22 cellular contexts compared by ENCODE assay signal in the genomic region with DNA sequence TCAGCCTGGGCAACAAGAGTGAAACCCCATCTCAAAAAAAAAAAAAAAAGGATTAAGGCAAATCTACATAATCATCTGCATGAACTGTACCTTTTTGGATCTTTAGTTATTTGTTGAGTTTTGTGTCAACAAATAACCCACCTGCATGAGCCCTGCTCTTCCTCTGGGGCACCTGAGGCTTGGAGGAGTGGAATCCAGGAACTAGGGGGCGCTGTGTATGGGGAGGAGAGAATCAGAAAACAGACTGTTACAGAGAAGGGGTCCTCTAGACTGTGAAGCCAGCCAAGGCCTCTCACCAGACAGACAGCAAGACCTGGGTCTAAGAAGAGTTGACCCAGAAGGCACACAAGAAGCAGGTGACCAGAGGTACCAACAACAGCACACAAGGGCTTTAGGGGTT.
DNase-seq lines count a peak whose midpoint lies in the region; ATAC-seq, FAIRE-seq and TF ChIP-seq lines count a peak whose summit lies in the region.
"Had no signal": no experiment of that assay in that cellular context is flagged by ENCODE, and none has a peak within 500 bp of the region (broad histone marks: within the 10 kb centered on the region; RNA-seq: fewer than 3 reads in every experiment).

No MANE protein-coding gene starts in this region.

- no peak for FAIRE-seq in GM12891 (lab: Jason Lieb, UNC)
- FAIRE-seq: G401.6 had no signal

- H3K9me2 ChIP-seq in SK-N-SH: no peaks in the 10 kb centered on the region

- H3K9me3 Mint-ChIP-seq in chondrocyte (ENCODE audit: low read depth) (no peaks in the 10 kb centered on the region), neural crest cell (no peaks in the 10 kb centered on the region)
- no peaks in the 10 kb centered on the region for H3K9me3 Mint-ChIP-seq in natural killer cell treated with Interleukin-12 subunit alpha and Interleukin-12 subunit beta and Interleukin-15 and Interleukin-18, amount 100 ng/mL, for 72 hours
- H3K9me3 Mint-ChIP-seq: CD8-positive, alpha-beta T cell; T-helper 2 cell treated with Interferon-gamma antibody and Interleukin-4, amounts not matched to agents 5 μg/mL and 100 μg/mL, for 36 hours had no signal

- DNase-seq in SK-N-SH (no peak), NB4 (ENCODE audit: low read depth) (peak; percentile 1), chondrocyte (ENCODE audit: low spot score) (no peak), neural crest cell (ENCODE audit: low read depth, low spot score) (no peak), GM12891 (ENCODE audit: insufficient read length, low spot score) (no peak), NCI-H1930 (lab: John Stamatoyannopoulos, UW) (no peak)
- no peak for DNase-seq in natural killer cell treated with Interleukin-12 subunit alpha and Interleukin-12 subunit beta and Interleukin-15 and Interleukin-18, amount 100 ng/mL, for 72 hours (ENCODE audit: low spot score)
- DNase-seq: ACHN; activated CD4-positive, alpha-beta T cell treated with anti-CD3 and anti-CD28 coated beads for 48 hours; activated CD8-positive, alpha-beta memory T cell treated with anti-CD3 and anti-CD28 coated beads, Interleukin-2, amount 50 U/mL, for 4 hours; aorta; CD8-positive, alpha-beta T cell; cortex of kidney; heart left ventricle; sigmoid colon; stimulated activated CD4-positive, alpha-beta T cell treated with anti-CD3 and anti-CD28 coated beads, Interleukin-1b, Interleukin-23, amount 100 ng/mL, for 48 hours had no signal

- H3K4me3 Mint-ChIP-seq in chondrocyte (ENCODE audit: unreplicated experiment) (no peak overlapping the region), neural crest cell (no peak overlapping the region)
- H3K4me3 Mint-ChIP-seq in natural killer cell treated with Interleukin-12 subunit alpha and Interleukin-12 subunit beta and Interleukin-15 and Interleukin-18, amount 100 ng/mL, for 72 hours: no peak overlapping the region
- H3K4me3 Mint-ChIP-seq: CD8-positive, alpha-beta T cell; T-helper 2 cell treated with Interferon-gamma antibody and Interleukin-4, amounts not matched to agents 5 μg/mL and 100 μg/mL, for 36 hours had no signal

- no peaks in the 10 kb centered on the region for H3K79me2 ChIP-seq in SK-N-SH (ENCODE audit: insufficient read depth)

- no peaks in the 10 kb centered on the region for H3K36me3 ChIP-seq in SK-N-SH (replicated peaks in 1 of 2; ENCODE audit: control insufficient read depth in 1 of 2, insufficient read depth in 2 of 2, low read length in 1 of 2)
- H3K36me3 ChIP-seq: esophagus muscularis mucosa, HAP-1, heart left ventricle, sigmoid colon had no signal

- H3K4me1 ChIP-seq in SK-N-SH (ENCODE audit: control insufficient read depth in 1 of 2, insufficient read depth in 2 of 2, low read depth in 1 of 2, low read length in 1 of 2): no peaks in the 10 kb centered on the region
- H3K4me1 ChIP-seq: esophagus muscularis mucosa, heart left ventricle, sigmoid colon had no signal

- no peak for TF ChIP-seq EP300 in SK-N-SH (IDR thresholded peaks at IDR 0.05; ENCODE audit: borderline replicate concordance in 1 of 2, low read depth in 1 of 2, low read length in 1 of 2)

- TF ChIP-seq RAD21 in SK-N-SH (IDR thresholded peaks at IDR 0.05; ENCODE audit: low read length): no peak

- no peak overlapping the region for H3K4me3 ChIP-seq in SK-N-SH (ENCODE audit: low read depth in 2 of 2, low read length in 1 of 2)
- no peak overlapping the region for H3K4me3 ChIP-seq in NB4 (ENCODE audit: low read depth, low read length)
- H3K4me3 ChIP-seq: esophagus muscularis mucosa, HAP-1, heart left ventricle, sigmoid colon had no signal

- H3K9ac ChIP-seq in SK-N-SH: no peak overlapping the region

- POLR2A ChIA-PET in SK-N-SH (lab: Yijun Ruan, JAX): no interaction called here

- no peak overlapping the region for H3K4me2 ChIP-seq in SK-N-SH

- H3K27ac Mint-ChIP-seq in chondrocyte (ENCODE audit: unreplicated experiment) (no peak overlapping the region), neural crest cell (ENCODE audit: unreplicated experiment) (no peak overlapping the region)
- H3K27ac Mint-ChIP-seq in natural killer cell treated with Interleukin-12 subunit alpha and Interleukin-12 subunit beta and Interleukin-15 and Interleukin-18, amount 100 ng/mL, for 72 hours: no peak overlapping the region
- H3K27ac Mint-ChIP-seq: CD8-positive, alpha-beta T cell; T-helper 2 cell treated with Interferon-gamma antibody and Interleukin-4, amounts not matched to agents 5 μg/mL and 100 μg/mL, for 36 hours had no signal

- H3K36me3 Mint-ChIP-seq in chondrocyte (ENCODE audit: low read depth): no peaks in the 10 kb centered on the region
- H3K36me3 Mint-ChIP-seq in neural crest cell (ENCODE audit: low read depth): no peaks in the 10 kb centered on the region
- no peaks in the 10 kb centered on the region for H3K36me3 Mint-ChIP-seq in natural killer cell treated with Interleukin-12 subunit alpha and Interleukin-12 subunit beta and Interleukin-15 and Interleukin-18, amount 100 ng/mL, for 72 hours
- H3K36me3 Mint-ChIP-seq: CD8-positive, alpha-beta T cell had no signal

- H3K27ac ChIP-seq in SK-N-SH (ENCODE audit: low read depth in 2 of 2, low read length in 1 of 2): no peak overlapping the region
- H3K27ac ChIP-seq: esophagus muscularis mucosa, heart left ventricle, sigmoid colon had no signal

- TF ChIP-seq CTCF in SK-N-SH (IDR thresholded peaks at IDR 0.05) (0 out of 2 replicates have a peak, but pooled peaks have one; percentile 17), NB4 (IDR thresholded peaks at IDR 0.05; ENCODE audit: low read depth, low read length) (peak; percentile 15), chondrocyte (IDR thresholded peaks at IDR 0.05) (peak; percentile 23), neural crest cell (conservative IDR thresholded peaks at IDR 0.05) (peak; percentile 17)

- no peak overlapping the region for H2AFZ ChIP-seq in SK-N-SH (ENCODE audit: low read depth)

- H3F3A ChIP-seq in SK-N-SH (replicated peaks; ENCODE audit: insufficient read depth): no peaks in the 10 kb centered on the region

- no peaks in the 10 kb centered on the region for H4K20me1 ChIP-seq in SK-N-SH (ENCODE audit: insufficient read depth)

- WGBS in SK-N-SH (ENCODE audit: low lambda C conversion rate): 40% methylated on average over 1 of the region's 1 CpG

- H3K4me1 Mint-ChIP-seq in chondrocyte (ENCODE audit: low read depth): peaks cover 6% of the 10 kb centered on the region
- peaks cover 3% of the 10 kb centered on the region for H3K4me1 Mint-ChIP-seq in neural crest cell
- no peaks in the 10 kb centered on the region for H3K4me1 Mint-ChIP-seq in natural killer cell treated with Interleukin-12 subunit alpha and Interleukin-12 subunit beta and Interleukin-15 and Interleukin-18, amount 100 ng/mL, for 72 hours (ENCODE audit: low read depth in 2 of 2)

- CTCF ChIA-PET in SK-N-SH (lab: Yijun Ruan, JAX): interaction anchor here (1.0 kb wide), 1 partner anchor 11 kb away, joined by 3 read pairs; no protein-coding TSS in a partner anchor

- no peaks in the 10 kb centered on the region for H3K27me3 ChIP-seq in SK-N-SH (ENCODE audit: insufficient read depth)
- H3K27me3 ChIP-seq: esophagus muscularis mucosa, heart left ventricle, sigmoid colon had no signal

- ATAC-seq in SK-N-SH treated with all-trans-retinoic acid at 6 μM for 48 hours: no peak
- no peak for ATAC-seq in natural killer cell treated with Interleukin-12 subunit alpha and Interleukin-12 subunit beta and Interleukin-15 and Interleukin-18, amount 100 ng/mL, for 72 hours
- ATAC-seq: CD8-positive, alpha-beta T cell; heart left ventricle; Right ventricle myocardium inferior had no signal

- TF ChIP-seq POLR2A in NB4 (IDR thresholded peaks at IDR 0.05; ENCODE audit: extremely low read depth, insufficient read length) (no peak), GM12891 (IDR thresholded peaks at IDR 0.05; ENCODE audit: low read depth, low read length) (no peak)

- no peaks in the 10 kb centered on the region for H3K27me3 Mint-ChIP-seq in chondrocyte (ENCODE audit: low read depth)
- peaks cover 5% of the 10 kb centered on the region for H3K27me3 Mint-ChIP-seq in neural crest cell (ENCODE audit: low read depth)
- H3K27me3 Mint-ChIP-seq in natural killer cell treated with Interleukin-12 subunit alpha and Interleukin-12 subunit beta and Interleukin-15 and Interleukin-18, amount 100 ng/mL, for 72 hours: peaks cover 11 to 13% of the 10 kb centered on the region in 2 donors

- H3K9me3 ChIP-seq in SK-N-SH: no peaks in the 10 kb centered on the region
- H3K9me3 ChIP-seq: esophagus muscularis mucosa, HAP-1, heart left ventricle, sigmoid colon had no signal

TF ChIP-seq in SK-N-SH, 30 proteins besides CTCF, POLR2A, EP300 and RAD21 (continues in another document):
- TF ChIP-seq, protein P1, sequence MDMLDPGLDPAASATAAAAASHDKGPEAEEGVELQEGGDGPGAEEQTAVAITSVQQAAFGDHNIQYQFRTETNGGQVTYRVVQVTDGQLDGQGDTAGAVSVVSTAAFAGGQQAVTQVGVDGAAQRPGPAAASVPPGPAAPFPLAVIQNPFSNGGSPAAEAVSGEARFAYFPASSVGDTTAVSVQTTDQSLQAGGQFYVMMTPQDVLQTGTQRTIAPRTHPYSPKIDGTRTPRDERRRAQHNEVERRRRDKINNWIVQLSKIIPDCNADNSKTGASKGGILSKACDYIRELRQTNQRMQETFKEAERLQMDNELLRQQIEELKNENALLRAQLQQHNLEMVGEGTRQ (IDR thresholded peaks at IDR 0.05; ENCODE audit: borderline replicate concordance, low read depth, low read length): no peak
- no peak for TF ChIP-seq GATA2 (CRISPR knock-in tag; IDR thresholded peaks at IDR 0.05)

TF ChIP-seq in SK-N-SH treated with all-trans-retinoic acid at 6 μM for 48 hours, 23 proteins besides CTCF, POLR2A, EP300 and RAD21 (continues in another document):
- TF ChIP-seq ZC3H10 (CRISPR knock-in tag; IDR thresholded peaks at IDR 0.05): no peak

TF ChIP-seq in GM12891, 5 proteins besides CTCF, POLR2A, EP300 and RAD21:
- TF ChIP-seq POLR2AphosphoS5 (IDR thresholded peaks at IDR 0.05; ENCODE audit: low read depth, low read length) (no peak), POU2F2 (IDR thresholded peaks at IDR 0.05; ENCODE audit: low read depth, low read length) (no peak), SPI1 (IDR thresholded peaks at IDR 0.05; ENCODE audit: low read depth, low read length) (no peak), PAX5 (IDR thresholded peaks at IDR 0.05; ENCODE audit: insufficient read depth, low read length, severe bottlenecking) (no peak), TAF1 (IDR thresholded peaks at IDR 0.05; ENCODE audit: low read depth, low read length) (no peak)
